ENCODE assay signal across 21 cellular contexts in genomic region chr20:17948442-17948841, GRCh38.
"Had no signal": no experiment of that assay in that cellular context is flagged by ENCODE, and none has a peak within 500 bp of the region (broad histone marks: within the 10 kb centered on the region; RNA-seq: fewer than 3 reads in every experiment).

No MANE protein-coding gene starts in this region.

- H3K4me1 ChIP-seq: parathyroid adenoma, psoas muscle had no signal

- DNase-seq: effector CD8-positive, alpha-beta T cell; foreskin melanocyte; head of caudate nucleus; hippocampal formation; left colon; left ventricle myocardium superior; mesenchymal stem cell; midbrain; nephron progenitor cell; psoas muscle; retina; spleen; stimulated activated CD4-positive, alpha-beta T cell treated with anti-CD3 and anti-CD28 coated beads, Interleukin-15, amount 100 ng/mL, for 24 hours; stimulated activated CD4-positive, alpha-beta T cell treated with anti-CD3 and anti-CD28 coated beads, Interleukin-1b, Interleukin-23, amount 100 ng/mL, for 48 hours; stimulated activated CD4-positive, alpha-beta T cell treated with anti-CD3 and anti-CD28 coated beads, Interleukin-4, amount 100 ng/mL, for 24 hours; stimulated activated naive B cell treated with anti-CD40 and anti-IgM and Interleukin-4, amounts not matched to agents 10 μg/mL and 1 μg/mL and 100 μg/mL, for 72 hours had no signal

- H3K27me3 Mint-ChIP-seq: stimulated activated naive B cell treated with anti-CD40 and anti-IgM and Interleukin-4, amounts not matched to agents 10 μg/mL and 1 μg/mL and 100 μg/mL, for 72 hours; type B pancreatic cell had no signal

- H3K4me1 Mint-ChIP-seq: nephron progenitor cell had no signal

- H3K9me3 ChIP-seq: psoas muscle, spleen had no signal

- H3K4me3 ChIP-seq: coronary artery, lung, psoas muscle, spleen had no signal

- H3K27me3 ChIP-seq: spleen had no signal

- H3K4me3 Mint-ChIP-seq: nephron progenitor cell; stimulated activated naive B cell treated with anti-CD40 and anti-IgM and Interleukin-4, amounts not matched to agents 10 μg/mL and 1 μg/mL and 100 μg/mL, for 72 hours; type B pancreatic cell had no signal

- ATAC-seq: left colon; left ventricle myocardium superior; psoas muscle; sciatic nerve; stimulated activated naive B cell treated with anti-CD40 and anti-IgM and Interleukin-4, amounts not matched to agents 10 μg/mL and 1 μg/mL and 100 μg/mL, for 72 hours had no signal

- H3K27ac ChIP-seq: coronary artery, parathyroid adenoma, psoas muscle, spleen had no signal

- H3K27ac Mint-ChIP-seq: nephron progenitor cell; stimulated activated naive B cell treated with anti-CD40 and anti-IgM and Interleukin-4, amounts not matched to agents 10 μg/mL and 1 μg/mL and 100 μg/mL, for 72 hours; type B pancreatic cell had no signal

- H3K9me3 Mint-ChIP-seq: nephron progenitor cell; stimulated activated naive B cell treated with anti-CD40 and anti-IgM and Interleukin-4, amounts not matched to agents 10 μg/mL and 1 μg/mL and 100 μg/mL, for 72 hours; type B pancreatic cell had no signal
